In the genomic region with DNA sequence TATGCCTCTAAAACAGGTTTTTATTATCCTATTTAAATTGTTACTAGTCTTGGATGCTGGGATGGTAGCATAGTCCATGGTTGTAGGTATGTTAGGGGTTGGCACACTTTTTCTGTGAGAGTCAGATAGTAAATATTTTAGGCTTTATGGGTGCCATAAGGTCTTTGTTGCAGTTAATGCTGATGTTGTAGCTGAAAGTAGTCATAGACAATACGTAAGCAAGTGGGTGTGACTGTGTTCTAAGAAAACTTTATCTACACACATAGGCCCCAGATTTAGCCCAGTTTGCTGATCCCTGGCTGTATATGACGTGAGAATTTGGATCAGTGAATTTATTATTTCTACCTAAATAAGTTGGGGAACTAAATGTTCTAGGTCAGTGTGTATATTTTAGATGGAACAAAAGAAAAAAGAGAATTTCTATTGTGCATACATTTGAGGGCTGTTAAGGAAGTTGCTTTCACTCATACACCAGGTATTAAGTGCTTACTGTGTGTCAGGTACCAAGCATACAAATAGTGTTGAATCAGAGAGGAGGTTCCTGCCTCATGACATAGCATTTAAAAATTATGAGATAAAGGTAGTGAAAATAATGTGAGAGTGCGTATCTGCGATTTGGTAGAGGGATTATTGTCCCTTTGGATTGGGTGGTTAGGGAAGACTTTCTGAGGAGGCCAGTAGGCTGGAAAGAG, we compare ENCODE assay signal across 1 cellular context.
TF ChIP-seq lines count a peak whose summit lies in the region.

No MANE protein-coding gene starts in this region.

TF ChIP-seq in A549, 52 proteins besides CTCF, POLR2A, EP300 and RAD21 (continued from another document):
- TF ChIP-seq, protein P1, sequence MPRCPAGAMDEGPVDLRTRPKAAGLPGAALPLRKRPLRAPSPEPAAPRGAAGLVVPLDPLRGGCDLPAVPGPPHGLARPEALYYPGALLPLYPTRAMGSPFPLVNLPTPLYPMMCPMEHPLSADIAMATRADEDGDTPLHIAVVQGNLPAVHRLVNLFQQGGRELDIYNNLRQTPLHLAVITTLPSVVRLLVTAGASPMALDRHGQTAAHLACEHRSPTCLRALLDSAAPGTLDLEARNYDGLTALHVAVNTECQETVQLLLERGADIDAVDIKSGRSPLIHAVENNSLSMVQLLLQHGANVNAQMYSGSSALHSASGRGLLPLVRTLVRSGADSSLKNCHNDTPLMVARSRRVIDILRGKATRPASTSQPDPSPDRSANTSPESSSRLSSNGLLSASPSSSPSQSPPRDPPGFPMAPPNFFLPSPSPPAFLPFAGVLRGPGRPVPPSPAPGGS (IDR thresholded peaks at IDR 0.05) = no peak
- no peak for TF ChIP-seq FOSL2 (IDR thresholded peaks at IDR 0.05)
- TF ChIP-seq FOSL2 (CRISPR knock-in tag; IDR thresholded peaks at IDR 0.05) = no peak
- TF ChIP-seq CHD2 (IDR thresholded peaks at IDR 0.05; ENCODE audit: low read length, partially characterized antibody) = no peak
- TF ChIP-seq NFE2L2 (conservative IDR thresholded peaks at IDR 0.05; ENCODE audit: low read length) = no peak
- TF ChIP-seq PHF8 (IDR thresholded peaks at IDR 0.05; ENCODE audit: borderline replicate concordance, low read depth) = no peak
